In genomic region chr22:36546092-36546804, GRCh38 we compare ENCODE assay signal across 8 cellular contexts. TPM values are rescaled to one million over a fixed set of nuclear protein-coding genes. Genes with fewer than 3 reads are reported as not detected.
DNase-seq lines count a peak whose midpoint lies in the region; ATAC-seq, FAIRE-seq and TF ChIP-seq lines count a peak whose summit lies in the region.

No MANE protein-coding gene starts in this region.

- no peaks in the 10 kb centered on the region for H3K36me3 ChIP-seq in spleen

- H3K9me3 Mint-ChIP-seq in activated T-cell treated with anti-CD3 and anti-CD28 coated beads, Interleukin-2, amount 50 U/mL, for 72 hours = no peaks in the 10 kb centered on the region

- H3K4me1 ChIP-seq in spleen = peaks cover 0 to 24% (median 2%) of the 10 kb centered on the region in 6 donors

- peak; percentile 84 for FAIRE-seq in GM12891 (lab: Jason Lieb, UNC)

- peak overlapping the region in 1 of 2 donors; percentile 57 for H3K4me3 Mint-ChIP-seq in activated T-cell treated with anti-CD3 and anti-CD28 coated beads, Interleukin-2, amount 50 U/mL, for 72 hours

- peak; percentile 67 for TF ChIP-seq CTCF in AG10803 (conservative IDR thresholded peaks at IDR 0.05; ENCODE audit: low read length)
- TF ChIP-seq CTCF in spleen (IDR thresholded peaks at IDR 0.05 in 8 of 11, conservative IDR thresholded peaks at IDR 0.05 in 3 of 11) = peak in 10 of 11 experiments; percentile 9 to 63 (median 46)

- 27 to 30% (median 30%) methylated on average over 23 of the region's 23 CpGs for WGBS in spleen, 5 donors

- no peak overlapping the region for H3K27ac ChIP-seq in spleen

- H3K27me3 Mint-ChIP-seq in activated T-cell treated with anti-CD3 and anti-CD28 coated beads, Interleukin-2, amount 50 U/mL, for 72 hours (ENCODE audit: low read depth) = peaks cover 34% of the 10 kb centered on the region

- DNase-seq in AG10803 (ENCODE audit: low read depth) (peak; percentile 42), GM12891 (ENCODE audit: insufficient read length, low spot score) (peak; percentile 37), NCI-H460 (ENCODE audit: extremely low read depth, low read depth) (peak; percentile 59), left cardiac atrium (peak; percentile 39), spleen (no peak)
- peak; percentile 50 to 55 for DNase-seq in activated T-cell treated with anti-CD3 and anti-CD28 coated beads, Interleukin-2, amount 50 U/mL, for 72 hours

- H3K4me3 ChIP-seq in AG10803 (ENCODE audit: low read length) (no peak overlapping the region), spleen (no peak overlapping the region)

- intact Hi-C loops in left cardiac atrium (cut with DNase I) = loop anchor here in 1 of 2 donors (2.0 to 10.0 kb wide), 2 partner anchors 229 to 311 kb away; partner anchors contain the start of gene IFT27
- intact Hi-C loops in spleen (cut with DNase I; ENCODE audit: low total_unique reads) = loop anchor here (5.0 to 10.0 kb wide), 2 partner anchors 219 to 311 kb away; no protein-coding TSS in a partner anchor

- ATAC-seq in activated T-cell treated with anti-CD3 and anti-CD28 coated beads, Interleukin-2, amount 50 U/mL, for 72 hours (replicated peaks in 1 of 2) = peak; percentile 41 to 59
- ATAC-seq in left cardiac atrium = peak; percentile 63
- ATAC-seq in activated CD4-positive, CD25-positive, alpha-beta regulatory T cell treated with anti-CD3 and anti-CD28 coated beads, Interleukin-2, amount 50 U/mL, for 24 hours = no peak
- no peak for ATAC-seq in GM21723 (IDR thresholded peaks at IDR 0.05; ENCODE audit: unreplicated experiment)

- no peaks in the 10 kb centered on the region for H3K36me3 Mint-ChIP-seq in activated T-cell treated with anti-CD3 and anti-CD28 coated beads, Interleukin-2, amount 50 U/mL, for 72 hours (ENCODE audit: insufficient read depth in 2 of 2)

- no peak for TF ChIP-seq POLR2A in GM12891 (IDR thresholded peaks at IDR 0.05; ENCODE audit: low read depth, low read length)
- TF ChIP-seq POLR2A in spleen (IDR thresholded peaks at IDR 0.05) = no peak

- no peaks in the 10 kb centered on the region for H3K9me3 ChIP-seq in spleen

- H3K4me1 Mint-ChIP-seq in activated T-cell treated with anti-CD3 and anti-CD28 coated beads, Interleukin-2, amount 50 U/mL, for 72 hours (ENCODE audit: low read depth) = peaks cover 27% of the 10 kb centered on the region

- H3K27me3 ChIP-seq in spleen (replicated peaks in 1 of 7) = peaks cover 0 to 42% (median 0%) of the 10 kb centered on the region in 7 donors

- no peak overlapping the region for H3K27ac Mint-ChIP-seq in activated T-cell treated with anti-CD3 and anti-CD28 coated beads, Interleukin-2, amount 50 U/mL, for 72 hours

TF ChIP-seq in GM12891, 5 proteins besides CTCF, POLR2A, EP300 and RAD21:
- TF ChIP-seq TAF1 (IDR thresholded peaks at IDR 0.05; ENCODE audit: low read depth, low read length) = no peak
- no peak for TF ChIP-seq PAX5 (IDR thresholded peaks at IDR 0.05; ENCODE audit: insufficient read depth, low read length, severe bottlenecking)
- TF ChIP-seq SPI1 (IDR thresholded peaks at IDR 0.05; ENCODE audit: low read depth, low read length) = no peak
- TF ChIP-seq POU2F2 (IDR thresholded peaks at IDR 0.05; ENCODE audit: low read depth, low read length) = no peak
- TF ChIP-seq POLR2AphosphoS5 (IDR thresholded peaks at IDR 0.05; ENCODE audit: low read depth, low read length) = no peak

RNA-seq across cellular contexts. Expression of gene EIF3D, which starts 17.3 kb away (rescaled TPM):
- polyA plus RNA-seq in GM12891 (2012; ENCODE audit: low read depth, missing spikeins) = 325 TPM
- total RNA-seq in NCI-H460 (2014; rRNA removed; shearing (Covaris generic)) = 407 and 440 TPM in 2 replicates
- polyA plus RNA-seq in NCI-H460 (2014; cell fraction: nucleus; rRNA removed) = 302 and 360 TPM in 2 replicates
- 100 to 1,000 TPM; 320 to 339 TPM for total RNA-seq in activated T-cell treated with anti-CD3 and anti-CD28 coated beads, Interleukin-2, amount 50 U/mL, for 72 hours
- 10 to 100 TPM; 74.8 to 96.3 TPM for total RNA-seq in left cardiac atrium
- 100 to 1,000 TPM; 194 to 428 (median 215) TPM for total RNA-seq in spleen
- polyA plus RNA-seq in spleen = 100 to 1,000 TPM; 212 to 282 (median 240) TPM

RNA-seq across cellular contexts. Expression of gene FOXRED2, which starts 39.4 kb away (rescaled TPM):
- polyA plus RNA-seq in GM12891 (2012; ENCODE audit: low read depth, missing spikeins) = 4.2 TPM
- total RNA-seq in NCI-H460 (2014; rRNA removed; shearing (Covaris generic)) = 7.5 and 8.1 TPM in 2 replicates
- polyA plus RNA-seq in NCI-H460 (2014; cell fraction: nucleus; rRNA removed) = 13.5 and 22.3 TPM in 2 replicates
- total RNA-seq in activated T-cell treated with anti-CD3 and anti-CD28 coated beads, Interleukin-2, amount 50 U/mL, for 72 hours = 10 to 100 TPM; 12.6 to 19.3 TPM
- total RNA-seq in left cardiac atrium (1 to 10 TPM; 5.1 to 8.5 TPM), spleen (10 to 100 TPM; 19.4 to 42.0 (median 27.0) TPM)
- 1 to 10 TPM; 1.1 to 3.0 (median 1.5) TPM for polyA plus RNA-seq in spleen

Comparison
In these comparisons a context has a peak if more than half of its experiments do, and no peak if none do; other contexts are left out.
1. ATAC-seq: peak in activated T-cell treated with anti-CD3 and anti-CD28 coated beads, Interleukin-2, amount 50 U/mL, for 72 hours (2 of 2) and left cardiac atrium (2 of 2); none in activated CD4-positive, CD25-positive, alpha-beta regulatory T cell treated with anti-CD3 and anti-CD28 coated beads, Interleukin-2, amount 50 U/mL, for 24 hours (0 of 2) and GM21723 (single experiment).